ENCODE assay signal across 1 cellular context in genomic region chr14:57346741-57347140, GRCh38.
TF ChIP-seq lines count a peak whose summit lies in the region.

No MANE protein-coding gene starts in this region.

TF ChIP-seq in HepG2, 621 proteins besides CTCF, POLR2A, EP300 and RAD21 (continued from another document and continues in another):
- TF ChIP-seq TCF7 (IDR thresholded peaks at IDR 0.05; ENCODE audit: low read depth) (peak; percentile 66), ZNF782 (CRISPR knock-in tag; IDR thresholded peaks at IDR 0.05; ENCODE audit: borderline replicate concordance) (no peak), MATR3 (CRISPR knock-in tag; IDR thresholded peaks at IDR 0.05) (no peak), ZNF142 (CRISPR knock-in tag; IDR thresholded peaks at IDR 0.05) (no peak), FOSL2 (CRISPR knock-in tag; IDR thresholded peaks at IDR 0.05) (peak; percentile 78), NR2F2 (IDR thresholded peaks at IDR 0.05; ENCODE audit: borderline replicate concordance, low read depth) (no peak), MZF1 (CRISPR knock-in tag; IDR thresholded peaks at IDR 0.05; ENCODE audit: borderline replicate concordance) (no peak), THAP7 (CRISPR knock-in tag; IDR thresholded peaks at IDR 0.05) (no peak), ATF2 (CRISPR knock-in tag; IDR thresholded peaks at IDR 0.05) (no peak), BRCA1 (CRISPR knock-in tag; IDR thresholded peaks at IDR 0.05) (no peak), NFIC (IDR thresholded peaks at IDR 0.05; ENCODE audit: low read length) (peak; percentile 32; the same call in 1 of the 2 replicates), ZNF180 (CRISPR knock-in tag; IDR thresholded peaks at IDR 0.05; ENCODE audit: borderline replicate concordance, low read depth) (no peak), ATF3 (CRISPR knock-in tag; IDR thresholded peaks at IDR 0.05) (no peak), ATF6 (CRISPR knock-in tag; conservative IDR thresholded peaks at IDR 0.05) (no peak), ZFP82 (CRISPR knock-in tag; IDR thresholded peaks at IDR 0.05; ENCODE audit: borderline replicate concordance) (no peak), PITX1 (CRISPR knock-in tag; IDR thresholded peaks at IDR 0.05) (no peak), IKZF1 (IDR thresholded peaks at IDR 0.05) (no peak), RELA (CRISPR knock-in tag; IDR thresholded peaks at IDR 0.05) (no peak), ZBTB42 (CRISPR knock-in tag; IDR thresholded peaks at IDR 0.05) (no peak), GZF1 (CRISPR knock-in tag; IDR thresholded peaks at IDR 0.05) (no peak), AHDC1 (CRISPR knock-in tag; IDR thresholded peaks at IDR 0.05; ENCODE audit: borderline replicate concordance) (no peak), NR2F6 (IDR thresholded peaks at IDR 0.05) (no peak), NR2F6 (CRISPR knock-in tag; IDR thresholded peaks at IDR 0.05) (peak; percentile 24; the same call in 1 of the 2 replicates), ZBTB37 (CRISPR knock-in tag; IDR thresholded peaks at IDR 0.05) (no peak), ZNF296 (CRISPR knock-in tag; conservative IDR thresholded peaks at IDR 0.05) (no peak), ZNF574 (CRISPR knock-in tag; IDR thresholded peaks at IDR 0.05) (no peak), ZNF335 (CRISPR knock-in tag; IDR thresholded peaks at IDR 0.05) (no peak), TBL1XR1 (IDR thresholded peaks at IDR 0.05; ENCODE audit: borderline replicate concordance, low read length, partially characterized antibody) (no peak), PHF21A (CRISPR knock-in tag; IDR thresholded peaks at IDR 0.05) (no peak), SRSF9 (IDR thresholded peaks at IDR 0.05; ENCODE audit: borderline replicate concordance, insufficient read depth, low read depth, low read length, poor library complexity, severe bottlenecking) (no peak), SETDB1 (CRISPR knock-in tag; IDR thresholded peaks at IDR 0.05; ENCODE audit: borderline replicate concordance) (no peak), HDAC2 (CRISPR knock-in tag; IDR thresholded peaks at IDR 0.05) (0 out of 2 replicates have a peak, but pooled peaks have one; percentile 44), ZNF205 (CRISPR knock-in tag; IDR thresholded peaks at IDR 0.05) (no peak), PCBP1 (IDR thresholded peaks at IDR 0.05; ENCODE audit: borderline replicate concordance, low read depth, low read length) (no peak), MLLT10 (CRISPR knock-in tag; IDR thresholded peaks at IDR 0.05) (no peak), ZNF878 (CRISPR knock-in tag; IDR thresholded peaks at IDR 0.05) (no peak), MYNN (CRISPR knock-in tag; IDR thresholded peaks at IDR 0.05; ENCODE audit: low read depth) (no peak), ZNF430 (CRISPR knock-in tag; IDR thresholded peaks at IDR 0.05) (no peak), YY1 (IDR thresholded peaks at IDR 0.05; ENCODE audit: insufficient read depth, insufficient replicate concordance, low read depth, low read length) (no peak), DBP (CRISPR knock-in tag; IDR thresholded peaks at IDR 0.05; ENCODE audit: not compliant biosample characterization) (no peak), ZNF839 (CRISPR knock-in tag; IDR thresholded peaks at IDR 0.05; ENCODE audit: borderline replicate concordance) (no peak), FOXC1 (CRISPR knock-in tag; IDR thresholded peaks at IDR 0.05; ENCODE audit: borderline replicate concordance) (no peak), JUND (CRISPR knock-in tag; IDR thresholded peaks at IDR 0.05) (no peak), ZEB1 (IDR thresholded peaks at IDR 0.05; ENCODE audit: insufficient replicate concordance, low read depth) (no peak), ZNF589 (CRISPR knock-in tag; conservative IDR thresholded peaks at IDR 0.05) (no peak)
